8 cellular contexts compared by ENCODE assay signal in genomic region chr5:71447218-71447808, GRCh38. TPM values are rescaled to one million over a fixed set of nuclear protein-coding genes. Genes with fewer than 3 reads are reported as not detected.
DNase-seq lines count a peak whose midpoint lies in the region; ATAC-seq, FAIRE-seq and TF ChIP-seq lines count a peak whose summit lies in the region.
"Not testable (repeated sequence)": the region's sequence is repeated elsewhere in the genome, so short reads cannot be mapped to it uniquely, and the experiment has no call there.

No MANE protein-coding gene starts in this region.

- peak; percentile 87 for ATAC-seq in GM21825 (IDR thresholded peaks at IDR 0.05; ENCODE audit: unreplicated experiment)

- not testable (repeated sequence) for H3K27me3 ChIP-seq in PC-9 (ENCODE audit: insufficient read depth, low read depth)
- H3K27me3 ChIP-seq in endothelial cell of umbilical vein (ENCODE audit: control insufficient read depth in 2 of 2, insufficient read depth in 2 of 2, low read length in 2 of 2): peaks cover 17 to 39% of the 10 kb centered on the region in 2 experiments

- intact Hi-C loops in PC-9 (cut with micrococcal nuclease; ENCODE audit: unreplicated experiment); endothelial cell of umbilical vein (cut with micrococcal nuclease): not testable (repeated sequence)

- not testable (repeated sequence) for H3K4me3 ChIP-seq in PC-9; endothelial cell of umbilical vein (replicated peaks in 1 of 3; ENCODE audit: insufficient read depth in 1 of 3, low read depth in 1 of 3, low read length in 3 of 3)

- not testable (repeated sequence) for H3K4me2 ChIP-seq in PC-9; endothelial cell of umbilical vein (ENCODE audit: insufficient read depth, low read length)

- FAIRE-seq in endothelial cell of umbilical vein (lab: Jason Lieb, UNC): peak; percentile 82

- H3K27ac ChIP-seq in PC-9; endothelial cell of umbilical vein (ENCODE audit: insufficient read depth, low read depth, low read length): not testable (repeated sequence)

- dilution Hi-C loops in endothelial cell of umbilical vein (cut with MboI; ENCODE audit: extremely low pct_ligation_motif_present, low sequenced_read_pairs): not testable (repeated sequence)

- H3F3A ChIP-seq in PC-9 (ENCODE audit: insufficient read depth, low read depth): not testable (repeated sequence)

- DNase-seq in EL: peak; percentile 31
- DNase-seq in PC-9: peak; percentile 49 to 62
- DNase-seq in activated CD8-positive, alpha-beta memory T cell treated with anti-CD3 and anti-CD28 coated beads, Interleukin-2, amount 50 U/mL, for 4 hours: peak; percentile 52
- DNase-seq in endothelial cell of umbilical vein (ENCODE audit: low read depth, low spot score): peak; percentile 26
- DNase-seq in myocyte (ENCODE audit: low read depth): peak; percentile 13
- peak; percentile 23 to 54 (median 30) for DNase-seq in stimulated activated naive CD4-positive, alpha-beta T cell (lab: John Stamatoyannopoulos, UW)

- H3K4me1 ChIP-seq in PC-9 (replicated peaks; ENCODE audit: insufficient read depth); endothelial cell of umbilical vein (ENCODE audit: control insufficient read depth, extremely low read depth, insufficient read depth, low read length): not testable (repeated sequence)

- H2AFZ ChIP-seq in PC-9; endothelial cell of umbilical vein (ENCODE audit: low read depth, low read length): not testable (repeated sequence)

- TF ChIP-seq CTCF in LNCAP (IDR thresholded peaks at IDR 0.05) (peak; percentile 56; the same call in 1 of the 2 replicates), PC-9 (conservative IDR thresholded peaks at IDR 0.05) (peak; percentile 63), endothelial cell of umbilical vein (IDR thresholded peaks at IDR 0.05; ENCODE audit: extremely low read depth in 1 of 2, insufficient read depth in 1 of 2, low read depth in 1 of 2, low read length in 2 of 2) (peak in 1 of 2 donors; percentile 34)

- H3K9me3 ChIP-seq in PC-9 (ENCODE audit: insufficient read depth, low read depth); endothelial cell of umbilical vein (replicated peaks; ENCODE audit: control insufficient read depth, insufficient read depth, low read length): not testable (repeated sequence)

- not testable (repeated sequence) for H3K9me1 ChIP-seq in endothelial cell of umbilical vein (replicated peaks; ENCODE audit: control insufficient read depth, extremely low read depth, insufficient read depth, low read length)

- not testable (repeated sequence) for H4K20me1 ChIP-seq in PC-9 (ENCODE audit: insufficient read depth); endothelial cell of umbilical vein (replicated peaks; ENCODE audit: control insufficient read depth, extremely low read depth, insufficient read depth, low read length)

- not testable (repeated sequence) for BruUV-seq in PC-9 (replicated peaks; lab: Mats Ljungman, UMichigan); endothelial cell of umbilical vein (replicated peaks; lab: Mats Ljungman, UMichigan)

- not testable (repeated sequence) for H3K79me2 ChIP-seq in PC-9 (ENCODE audit: low read depth); endothelial cell of umbilical vein (ENCODE audit: control insufficient read depth, insufficient read depth, low read length)

- H3K9ac ChIP-seq in endothelial cell of umbilical vein (replicated peaks; ENCODE audit: extremely low read depth, insufficient read depth, low read length): not testable (repeated sequence)

- TF ChIP-seq POLR2A in endothelial cell of umbilical vein (IDR thresholded peaks at IDR 0.05; ENCODE audit: low read depth, low read length): not testable (repeated sequence)

- CTCF ChIA-PET in PC-9 (lab: Charles Lee); endothelial cell of umbilical vein (lab: Charles Lee): not testable (repeated sequence)

- POLR2A ChIA-PET in PC-9 (lab: Charles Lee; ENCODE audit: unreplicated experiment); endothelial cell of umbilical vein (lab: Charles Lee): not testable (repeated sequence)

- not testable (repeated sequence) for H3K36me3 ChIP-seq in PC-9 (ENCODE audit: low read depth); endothelial cell of umbilical vein (ENCODE audit: control insufficient read depth in 2 of 2, extremely low read depth in 1 of 2, insufficient read depth in 2 of 2, low read length in 2 of 2)

- H3K9me2 ChIP-seq in PC-9 (ENCODE audit: insufficient read depth): not testable (repeated sequence)

RNA-seq across cellular contexts. Expression of gene BDP1, which starts 8.1 kb away (rescaled TPM):
- 12.0 and 20.0 TPM in 2 replicates for total RNA-seq in PC-9 (2021)
- 25.2 and 27.5 TPM in 2 replicates for total RNA-seq in endothelial cell of umbilical vein
- polyA plus RNA-seq in endothelial cell of umbilical vein: 3.7 and 4.5 TPM in 2 replicates
- 5.4 and 5.6 TPM in 2 replicates for polyA plus RNA-seq in endothelial cell of umbilical vein (2011; cell fraction: cytosol; rRNA removed)
- 21.6 and 28.9 TPM in 2 replicates for polyA plus RNA-seq in endothelial cell of umbilical vein (2011; cell fraction: nucleus; rRNA removed)
- polyA plus RNA-seq in endothelial cell of umbilical vein (2012): 10.1 and 15.6 TPM in 2 replicates
- 18.0 and 19.5 TPM in 2 replicates for polyA minus RNA-seq in endothelial cell of umbilical vein
- 15.5 TPM for polyA minus RNA-seq in endothelial cell of umbilical vein (2011; cell fraction: cytosol; rRNA and poly(A)+ RNA removed)
- 27.7 and 38.6 TPM in 2 replicates for polyA minus RNA-seq in endothelial cell of umbilical vein (2011; cell fraction: nucleus; rRNA and poly(A)+ RNA removed)
- 23.9 and 24.1 TPM in 2 replicates for total RNA-seq in myocyte
- polyA plus RNA-seq in myocyte (2012): 4.0 TPM
